ENCODE assay signal across 16 cellular contexts in the genomic region with DNA sequence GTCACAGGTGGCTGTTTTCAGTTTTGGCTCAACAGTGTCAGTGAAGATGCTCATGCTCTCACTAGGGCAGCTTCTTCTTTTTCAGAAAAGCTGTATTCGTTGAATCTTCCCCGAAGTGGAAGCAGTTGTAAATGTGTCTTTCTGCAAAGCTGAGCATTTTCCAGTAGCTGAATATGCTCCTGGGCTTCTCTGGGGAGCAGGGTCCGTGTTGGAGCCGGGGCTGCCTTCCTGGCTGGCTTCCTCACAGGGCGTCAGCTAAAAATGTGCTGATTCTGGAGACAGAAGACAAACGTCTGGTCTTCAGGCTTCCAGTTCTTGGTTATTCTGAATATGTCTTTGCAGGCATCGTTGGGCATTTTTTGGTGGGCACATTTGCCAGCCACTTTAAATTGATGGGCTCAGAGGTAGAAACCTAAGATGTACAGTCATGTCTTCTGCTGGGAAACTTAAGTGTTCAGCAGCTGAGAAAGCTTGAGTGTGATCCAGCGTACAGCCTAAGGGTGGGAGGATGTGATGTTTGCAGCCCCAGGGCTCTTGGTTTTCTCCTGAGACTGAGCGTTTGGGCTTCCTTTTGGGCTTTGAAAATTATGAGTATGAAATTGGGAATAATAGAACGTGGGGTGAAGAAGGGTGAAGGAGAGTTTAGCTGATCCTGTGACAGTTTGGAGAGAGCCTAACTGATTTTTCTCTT. TPM values are rescaled to one million over a fixed set of nuclear protein-coding genes. Genes with fewer than 3 reads are reported as not detected.
DNase-seq lines count a peak whose midpoint lies in the region; ATAC-seq and TF ChIP-seq lines count a peak whose summit lies in the region.
"Had no signal": no experiment of that assay in that cellular context is flagged by ENCODE, and none has a peak within 500 bp of the region (broad histone marks: within the 10 kb centered on the region; RNA-seq: fewer than 3 reads in every experiment).

No MANE protein-coding gene starts in this region.

- H3K27ac Mint-ChIP-seq in naive B cell, result peak overlapping the region; percentile 36 to 92 (median 68)
- no peak overlapping the region for H3K27ac Mint-ChIP-seq in activated CD8-positive, alpha-beta T cell treated with anti-CD3 and anti-CD28 coated beads, Interleukin-2, amount 10 ng/mL, durations not matched to agents 7 days and 5 days
- H3K27ac Mint-ChIP-seq: naive thymus-derived CD4-positive, alpha-beta T cell had no signal

- TF ChIP-seq POLR2A in suprapubic skin (IDR thresholded peaks at IDR 0.05), result no peak

- no TSS peak for BruUV-seq in OCI-LY7 (replicated peaks; lab: Mats Ljungman, UMichigan)

- no peak overlapping the region for H3K4me3 ChIP-seq in OCI-LY7 (ENCODE audit: low read depth, low read length, poor library complexity, severe bottlenecking)
- H3K4me3 ChIP-seq in suprapubic skin, result no peak overlapping the region
- H3K4me3 ChIP-seq: SJSA1, skin epidermis, testis had no signal

- H3K27me3 ChIP-seq in suprapubic skin, result no peaks in the 10 kb centered on the region
- H3K27me3 ChIP-seq: BE2C, SJSA1, testis had no signal

- H3K9me3 ChIP-seq in OCI-LY7 (ENCODE audit: low read length), result no peaks in the 10 kb centered on the region
- no peaks in the 10 kb centered on the region for H3K9me3 ChIP-seq in suprapubic skin
- H3K9me3 ChIP-seq: BE2C, SJSA1, testis had no signal

- H3K36me3 ChIP-seq in OCI-LY7 (ENCODE audit: insufficient read depth, low read length) (no peaks in the 10 kb centered on the region), suprapubic skin (no peaks in the 10 kb centered on the region)
- H3K36me3 ChIP-seq: BE2C had no signal

- H3K4me1 ChIP-seq in OCI-LY7 (ENCODE audit: insufficient read depth, low read length, poor library complexity, severe bottlenecking) (no peaks in the 10 kb centered on the region), suprapubic skin (peaks cover 44% of the 10 kb centered on the region)
- H3K4me1 ChIP-seq: BE2C had no signal

- CTCF ChIA-PET in OCI-LY7 (lab: Charles Lee; ENCODE audit: unreplicated experiment), result interaction anchor here (0.6 kb wide), 1 partner anchor 64 kb away, joined by 3 read pairs; no protein-coding TSS in a partner anchor
- CTCF ChIA-PET in activated CD8-positive, alpha-beta T cell treated with anti-CD3 and anti-CD28 coated beads, Interleukin-2, amount 10 ng/mL, durations not matched to agents 7 days and 5 days (lab: Charles Lee), result no interaction called here

- WGBS in suprapubic skin, result 52% methylated on average over 10 of the region's 10 CpGs

- intact Hi-C loops in OCI-LY7 (cut with micrococcal nuclease; ENCODE audit: unreplicated experiment), result no loop called here
- intact Hi-C loops in left colon (cut with DNase I, micrococcal nuclease), result no loop called here

- POLR2A ChIA-PET in OCI-LY7 (lab: Charles Lee), result interaction anchor here (0.6 to 1.5 kb wide), 2 partner anchors 9 to 12 kb away, joined by 3 read pairs; no protein-coding TSS in a partner anchor
- POLR2A ChIA-PET in activated CD8-positive, alpha-beta T cell treated with anti-CD3 and anti-CD28 coated beads, Interleukin-2, amount 10 ng/mL, durations not matched to agents 7 days and 5 days (lab: Charles Lee), result no interaction called here

- H3K4me1 Mint-ChIP-seq in naive B cell, result peaks cover 47 to 75% (median 75%) of the 10 kb centered on the region in 3 donors
- peaks cover 8% of the 10 kb centered on the region for H3K4me1 Mint-ChIP-seq in activated CD8-positive, alpha-beta T cell treated with anti-CD3 and anti-CD28 coated beads, Interleukin-2, amount 10 ng/mL, durations not matched to agents 7 days and 5 days (ENCODE audit: low read depth)

- peak overlapping the region in 1 of 8 donors; percentile 43 for H3K4me3 Mint-ChIP-seq in naive B cell
- no peak overlapping the region for H3K4me3 Mint-ChIP-seq in activated CD8-positive, alpha-beta T cell treated with anti-CD3 and anti-CD28 coated beads, Interleukin-2, amount 10 ng/mL, durations not matched to agents 7 days and 5 days
- H3K4me3 Mint-ChIP-seq: naive thymus-derived CD4-positive, alpha-beta T cell had no signal

- H3K79me2 ChIP-seq in OCI-LY7 (ENCODE audit: insufficient read depth, low read depth, low read length), result no peaks in the 10 kb centered on the region

- H3K9me2 ChIP-seq in OCI-LY7 (ENCODE audit: insufficient read depth, low read length), result no peaks in the 10 kb centered on the region

- DNase-seq in OCI-LY7 (ENCODE audit: low spot score), result no peak
- DNase-seq in epithelial cell of prostate (ENCODE audit: low read depth, low spot score), result no peak
- no peak for DNase-seq in naive B cell
- no peak for DNase-seq in suprapubic skin (ENCODE audit: low spot score in 2 of 2)
- no peak for DNase-seq in left colon
- DNase-seq in activated CD8-positive, alpha-beta T cell treated with anti-CD3 and anti-CD28 coated beads, Interleukin-2, amount 10 ng/mL, durations not matched to agents 7 days and 5 days, result no peak
- DNase-seq: activated gamma-delta T cell treated with Interleukin-2 at 50 U/mL for 16 hours; BE2C; effector CD8-positive, alpha-beta T cell; naive thymus-derived CD4-positive, alpha-beta T cell had no signal

- H3K27ac ChIP-seq in OCI-LY7 (ENCODE audit: low read depth, low read length, poor library complexity, severe bottlenecking), result no peak overlapping the region
- H3K27ac ChIP-seq in epithelial cell of prostate, result peak overlapping the region; percentile 4
- H3K27ac ChIP-seq in suprapubic skin, result peak overlapping the region; percentile 36
- H3K27ac ChIP-seq: SJSA1 had no signal

- H3K36me3 Mint-ChIP-seq in naive B cell, result peaks cover 26 to 29% of the 10 kb centered on the region in 2 donors
- peaks cover 7% of the 10 kb centered on the region for H3K36me3 Mint-ChIP-seq in activated CD8-positive, alpha-beta T cell treated with anti-CD3 and anti-CD28 coated beads, Interleukin-2, amount 10 ng/mL, durations not matched to agents 7 days and 5 days (ENCODE audit: low read depth)

- no peaks in the 10 kb centered on the region for H3K9me3 Mint-ChIP-seq in naive B cell
- no peaks in the 10 kb centered on the region for H3K9me3 Mint-ChIP-seq in activated CD8-positive, alpha-beta T cell treated with anti-CD3 and anti-CD28 coated beads, Interleukin-2, amount 10 ng/mL, durations not matched to agents 7 days and 5 days (ENCODE audit: insufficient read depth)

- no peaks in the 10 kb centered on the region for H3K27me3 Mint-ChIP-seq in naive B cell
- peaks cover 15% of the 10 kb centered on the region for H3K27me3 Mint-ChIP-seq in activated CD8-positive, alpha-beta T cell treated with anti-CD3 and anti-CD28 coated beads, Interleukin-2, amount 10 ng/mL, durations not matched to agents 7 days and 5 days (ENCODE audit: low read depth)

- ATAC-seq in naive B cell (ENCODE audit: low read depth in 2 of 2), result no peak
- ATAC-seq in HG02870 (IDR thresholded peaks at IDR 0.05; ENCODE audit: unreplicated experiment), result no peak
- no peak for ATAC-seq in HG03378 (IDR thresholded peaks at IDR 0.05; ENCODE audit: unreplicated experiment)
- no peak for ATAC-seq in left colon
- no peak for ATAC-seq in activated CD8-positive, alpha-beta T cell treated with anti-CD3 and anti-CD28 coated beads, Interleukin-2, amount 10 ng/mL, durations not matched to agents 7 days and 5 days
- ATAC-seq: HCT116 had no signal

- H2AFZ ChIP-seq in OCI-LY7 (ENCODE audit: low read length), result no peak overlapping the region

- TF ChIP-seq CTCF in OCI-LY7 (conservative IDR thresholded peaks at IDR 0.05; ENCODE audit: low read length) (no peak), suprapubic skin (IDR thresholded peaks at IDR 0.05) (no peak)

- H3K4me2 ChIP-seq in OCI-LY7 (ENCODE audit: low read length), result peak overlapping the region; percentile 20; the same call in 1 of the 2 replicates

- no peak for TF ChIP-seq EP300 in suprapubic skin (IDR thresholded peaks at IDR 0.05)

- no peaks in the 10 kb centered on the region for H4K20me1 ChIP-seq in OCI-LY7 (ENCODE audit: insufficient read depth, low read length)

RNA-seq across cellular contexts. Expression of gene SETBP1, which starts 19.0 kb away (rescaled TPM):
- total RNA-seq in OCI-LY7 (2014; rRNA removed; shearing (Covaris generic)), result 2.4 and 2.6 TPM in 2 replicates
- total RNA-seq in OCI-LY7 (2022) (8.1 and 9.1 TPM in 2 replicates), suprapubic skin (10 to 100 TPM; 13.1 to 25.6 (median 17.2) TPM), left colon (10 to 100 TPM; 10.2 to 21.2 TPM)
- 10 to 100 TPM in 3 of 6 donors, 1 to 10 TPM in 3; 6.0 to 20.2 (median 10.0) TPM for polyA plus RNA-seq in naive B cell (ENCODE audit: low read depth in 6 of 6)
- total RNA-seq in activated CD8-positive, alpha-beta T cell treated with anti-CD3 and anti-CD28 coated beads, Interleukin-2, amount 10 ng/mL, durations not matched to agents 7 days and 5 days, result 1 to 10 TPM; 7.0 to 8.4 TPM
- polyA plus RNA-seq: naive thymus-derived CD4-positive, alpha-beta T cell had no signal
